Comparison of ENCODE assay signal across 1 cellular context in the genomic region with DNA sequence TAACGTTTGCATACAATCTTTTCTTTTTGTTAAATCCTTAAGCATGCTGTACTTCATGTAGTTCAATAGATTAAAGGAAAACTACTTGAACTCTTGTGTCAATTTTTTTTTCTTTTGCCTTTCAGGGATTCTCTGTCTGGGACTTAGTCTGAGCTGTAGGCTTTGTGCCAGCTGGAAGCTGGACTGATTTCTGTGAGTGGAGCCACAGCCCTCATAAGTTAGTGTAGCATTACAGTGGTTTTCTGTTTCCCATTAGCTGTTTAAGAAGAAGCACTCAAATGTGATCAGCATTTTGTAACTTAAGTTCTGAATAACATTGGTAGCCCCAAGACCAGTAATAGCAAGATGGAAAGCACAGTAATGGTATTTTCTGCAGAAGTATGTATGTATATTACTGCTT.
TF ChIP-seq lines count a peak whose summit lies in the region.

No MANE protein-coding gene starts in this region.

TF ChIP-seq in IMR-90, 13 proteins besides CTCF, POLR2A, EP300 and RAD21 (continued from another document):
- TF ChIP-seq, protein P1, sequence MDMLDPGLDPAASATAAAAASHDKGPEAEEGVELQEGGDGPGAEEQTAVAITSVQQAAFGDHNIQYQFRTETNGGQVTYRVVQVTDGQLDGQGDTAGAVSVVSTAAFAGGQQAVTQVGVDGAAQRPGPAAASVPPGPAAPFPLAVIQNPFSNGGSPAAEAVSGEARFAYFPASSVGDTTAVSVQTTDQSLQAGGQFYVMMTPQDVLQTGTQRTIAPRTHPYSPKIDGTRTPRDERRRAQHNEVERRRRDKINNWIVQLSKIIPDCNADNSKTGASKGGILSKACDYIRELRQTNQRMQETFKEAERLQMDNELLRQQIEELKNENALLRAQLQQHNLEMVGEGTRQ (IDR thresholded peaks at IDR 0.05; ENCODE audit: low read depth, low read length): no peak
- TF ChIP-seq MAZ (IDR thresholded peaks at IDR 0.05; ENCODE audit: borderline replicate concordance, low read depth, low read length) (no peak), NFE2L2 (IDR thresholded peaks at IDR 0.05; ENCODE audit: low read depth, low read length) (no peak)
TF ChIP-seq in IMR-90: peak in this region for 0.
